In genomic region chr1:109933856-109934711, GRCh38 we compare ENCODE assay signal across 9 cellular contexts. TPM values are rescaled to one million over a fixed set of nuclear protein-coding genes. Genes with fewer than 3 reads are reported as not detected.
DNase-seq lines count a peak whose midpoint lies in the region; ATAC-seq, FAIRE-seq and TF ChIP-seq lines count a peak whose summit lies in the region.
"Had no signal": no experiment of that assay in that cellular context is flagged by ENCODE, and none has a peak within 500 bp of the region (broad histone marks: within the 10 kb centered on the region; RNA-seq: fewer than 3 reads in every experiment).

No MANE protein-coding gene starts in this region.

- dilution Hi-C loops in endothelial cell of umbilical vein (cut with MboI; ENCODE audit: extremely low pct_ligation_motif_present, low sequenced_read_pairs) = no loop called here

- no peak overlapping the region for H3K18ac ChIP-seq in trophoblast cell (ENCODE audit: low read length)

- no peak overlapping the region for H2BK5ac ChIP-seq in trophoblast cell (ENCODE audit: low read depth, low read length, poor library complexity)

- no peak overlapping the region for H3K14ac ChIP-seq in trophoblast cell (ENCODE audit: low read length)

- H3K9ac ChIP-seq in endothelial cell of umbilical vein (replicated peaks; ENCODE audit: extremely low read depth, insufficient read depth, low read length) = no peak overlapping the region
- H3K9ac ChIP-seq in trophoblast cell (ENCODE audit: low read length) = no peak overlapping the region

- peak; percentile 96 for DNase-seq in EL
- DNase-seq in Panc1 (ENCODE audit: low read depth, low spot score) = no peak
- peak; percentile 44 for DNase-seq in endothelial cell of umbilical vein (ENCODE audit: low read depth, low spot score)
- DNase-seq in trophoblast cell = peak in 1 of 2 donors; percentile 7
- no peak for DNase-seq in GM10248 (ENCODE audit: extremely low spot score)
- no peak for DNase-seq in NCI-H446 (lab: John Stamatoyannopoulos, UW)
- DNase-seq: activated naive CD4-positive, alpha-beta T cell treated with anti-CD3 and anti-CD28 coated beads, Interleukin-2, amount 50 U/mL, for 16 hours had no signal

- H3K23ac ChIP-seq in trophoblast cell (ENCODE audit: low read length) = no peak overlapping the region

- BruUV-seq in Panc1 (replicated peaks; lab: Mats Ljungman, UMichigan) = no TSS peak
- no TSS peak for BruUV-seq in endothelial cell of umbilical vein (replicated peaks; lab: Mats Ljungman, UMichigan)

- TF ChIP-seq POLR2A in endothelial cell of umbilical vein (IDR thresholded peaks at IDR 0.05; ENCODE audit: low read depth, low read length) (no peak), GM18505 (IDR thresholded peaks at IDR 0.05; ENCODE audit: borderline replicate concordance, extremely low read depth, insufficient read depth, insufficient read length) (no peak)

- H3K27me3 ChIP-seq in Panc1 (ENCODE audit: control insufficient read depth, insufficient read depth, low read length) = no peaks in the 10 kb centered on the region
- H3K27me3 ChIP-seq in endothelial cell of umbilical vein (ENCODE audit: control insufficient read depth in 2 of 2, insufficient read depth in 2 of 2, low read length in 2 of 2) = peaks cover 0 to 4% of the 10 kb centered on the region in 2 experiments
- H3K27me3 ChIP-seq in trophoblast cell (ENCODE audit: insufficient read depth, low read length) = no peaks in the 10 kb centered on the region

- H4K12ac ChIP-seq in trophoblast cell (ENCODE audit: low read depth, low read length) = no peak overlapping the region

- WGBS in trophoblast cell (ENCODE audit: extremely low coverage, insufficient coverage, insufficient read length) = no CpG with 5 or more reads among the region's 10 CpGs

- H3K79me2 ChIP-seq in endothelial cell of umbilical vein (ENCODE audit: control insufficient read depth, insufficient read depth, low read length) (no peaks in the 10 kb centered on the region), trophoblast cell (ENCODE audit: control insufficient read depth, insufficient read depth, low read length, poor library complexity) (peaks cover 1% of the 10 kb centered on the region)

- H4K8ac ChIP-seq in trophoblast cell (ENCODE audit: low read depth, low read length) = no peak overlapping the region

- H3K9me3 ChIP-seq in Panc1 (ENCODE audit: control insufficient read depth, insufficient read depth, low read depth, low read length) (peaks cover 3% of the 10 kb centered on the region; the same call in 1 of the 2 replicates), endothelial cell of umbilical vein (replicated peaks; ENCODE audit: control insufficient read depth, insufficient read depth, low read length) (no peaks in the 10 kb centered on the region), trophoblast cell (ENCODE audit: insufficient read depth, low read depth, low read length) (peaks cover 4% of the 10 kb centered on the region)

- H2AK5ac ChIP-seq in trophoblast cell (ENCODE audit: low read length) = peak overlapping the region; percentile 73

- H3K36me3 ChIP-seq in Panc1 (ENCODE audit: control insufficient read depth, insufficient read depth, low read length) (no peaks in the 10 kb centered on the region), endothelial cell of umbilical vein (ENCODE audit: control insufficient read depth in 2 of 2, extremely low read depth in 1 of 2, insufficient read depth in 2 of 2, low read length in 2 of 2) (peaks cover 0 to 11% of the 10 kb centered on the region in 2 experiments), trophoblast cell (ENCODE audit: control insufficient read depth in 1 of 2, insufficient read depth in 2 of 2, low read length in 2 of 2) (peaks cover 10 to 14% of the 10 kb centered on the region in 2 experiments)

- peaks cover 12% of the 10 kb centered on the region for H3K79me1 ChIP-seq in trophoblast cell (ENCODE audit: low read length)

- CTCF ChIA-PET in Panc1 (lab: Charles Lee) (interaction anchor here (0.8 kb wide), 1 partner anchor 50 kb away, joined by 4 read pairs; the partner anchor contains the start of gene AHCYL1), endothelial cell of umbilical vein (lab: Charles Lee) (interaction anchor here (0.9 to 3.6 kb wide), 3 partner anchors 50 to 143 kb away, joined by 4 to 21 read pairs (median 4); partner anchors contain the start of gene AHCYL1), GM10248 (lab: Yijun Ruan, JAX) (interaction anchor here (1.4 kb wide), 1 partner anchor 13 kb away, joined by 3 read pairs; no protein-coding TSS in a partner anchor)

- H3K4me2 ChIP-seq in endothelial cell of umbilical vein (ENCODE audit: insufficient read depth, low read length) (no peak overlapping the region), trophoblast cell (ENCODE audit: low read length) (no peak overlapping the region)

- H2AFZ ChIP-seq in endothelial cell of umbilical vein (ENCODE audit: low read depth, low read length) (peak overlapping the region; percentile 35), trophoblast cell (ENCODE audit: insufficient read depth, low read length, poor library complexity) (peak overlapping the region; percentile 1)

- peak overlapping the region; percentile 97 for H3K27ac ChIP-seq in Panc1 (ENCODE audit: low read length)
- peak overlapping the region; percentile 19 for H3K27ac ChIP-seq in endothelial cell of umbilical vein (ENCODE audit: insufficient read depth, low read depth, low read length)
- no peak overlapping the region for H3K27ac ChIP-seq in trophoblast cell (ENCODE audit: low read depth, low read length)

- intact Hi-C loops in Panc1 (cut with micrococcal nuclease; ENCODE audit: unreplicated experiment) (loop anchor here (5.0 kb wide), 1 partner anchor 48 kb away; the partner anchor contains the start of gene AHCYL1), endothelial cell of umbilical vein (cut with micrococcal nuclease) (loop anchor here (2.0 to 5.0 kb wide), 3 partner anchors 23 to 142 kb away; partner anchors contain the start of gene CSF1)

- H2BK120ac ChIP-seq in trophoblast cell (ENCODE audit: insufficient read depth, low read length, poor library complexity) = peak overlapping the region; percentile 45

- TF ChIP-seq CTCF in Panc1 (IDR thresholded peaks at IDR 0.05) (no peak), endothelial cell of umbilical vein (IDR thresholded peaks at IDR 0.05; ENCODE audit: extremely low read depth in 1 of 2, insufficient read depth in 1 of 2, low read depth in 1 of 2, low read length in 2 of 2) (no peak), GM10248 (IDR thresholded peaks at IDR 0.05; ENCODE audit: control extremely low read depth, extremely low read depth, low read depth, missing control alignments) (no peak)

- POLR2A ChIA-PET in Panc1 (lab: Charles Lee) (interaction anchor here (0.9 kb wide), 1 partner anchor 50 kb away, joined by 4 read pairs; no protein-coding TSS in a partner anchor), endothelial cell of umbilical vein (lab: Charles Lee) (no interaction called here), GM10248 (lab: Yijun Ruan, JAX) (no interaction called here)

- no peak overlapping the region for H4K91ac ChIP-seq in trophoblast cell (ENCODE audit: low read depth, low read length)

- no peak overlapping the region for H3K4ac ChIP-seq in trophoblast cell (ENCODE audit: low read depth, low read length)

- H3K4me1 ChIP-seq in Panc1 (ENCODE audit: control insufficient read depth, insufficient read depth, low read length) = peaks cover 52% of the 10 kb centered on the region
- H3K4me1 ChIP-seq in endothelial cell of umbilical vein (ENCODE audit: control insufficient read depth, extremely low read depth, insufficient read depth, low read length) = peaks cover 11% of the 10 kb centered on the region
- peaks cover 17% of the 10 kb centered on the region in 2 experiments for H3K4me1 ChIP-seq in trophoblast cell (ENCODE audit: control insufficient read depth in 1 of 2, insufficient read depth in 2 of 2, low read length in 2 of 2)

- peak overlapping the region; percentile 51 for H2BK12ac ChIP-seq in trophoblast cell (ENCODE audit: low read length)

- in situ Hi-C loops in Panc1 (cut with HindIII; ENCODE audit: low pct_unique_long_range_greater_than_20kb, low sequenced_read_pairs) = no loop called here

- H3K4me3 ChIP-seq in Panc1 (ENCODE audit: low read depth in 2 of 2, low read length in 2 of 2) = no peak overlapping the region
- no peak overlapping the region for H3K4me3 ChIP-seq in endothelial cell of umbilical vein (replicated peaks in 1 of 3; ENCODE audit: insufficient read depth in 1 of 3, low read depth in 1 of 3, low read length in 3 of 3)
- H3K4me3 ChIP-seq in trophoblast cell (ENCODE audit: low read depth, low read length) = no peak overlapping the region

- peak; percentile 9 for ATAC-seq in Panc1
- ATAC-seq in GM18505 (IDR thresholded peaks at IDR 0.05; ENCODE audit: unreplicated experiment) = no peak
- ATAC-seq in HG03342 (IDR thresholded peaks at IDR 0.05; ENCODE audit: unreplicated experiment) = no peak

- no peaks in the 10 kb centered on the region for H3K9me1 ChIP-seq in endothelial cell of umbilical vein (replicated peaks; ENCODE audit: control insufficient read depth, extremely low read depth, insufficient read depth, low read length)

- no peaks in the 10 kb centered on the region for H4K20me1 ChIP-seq in endothelial cell of umbilical vein (replicated peaks; ENCODE audit: control insufficient read depth, extremely low read depth, insufficient read depth, low read length)

- peak; percentile 83 for FAIRE-seq in endothelial cell of umbilical vein (lab: Jason Lieb, UNC)

RNA-seq across cellular contexts. Expression of gene CSF1, which starts 23.4 kb away (rescaled TPM):
- 217 TPM for total RNA-seq in Panc1 (2021; ENCODE audit: unreplicated experiment)
- polyA plus RNA-seq in Panc1 (2012; ENCODE audit: insufficient read length) = 109 TPM
- total RNA-seq in endothelial cell of umbilical vein = 22.7 and 28.9 TPM in 2 replicates
- 23.3 and 24.5 TPM in 2 replicates for polyA plus RNA-seq in endothelial cell of umbilical vein
- 18.0 and 21.7 TPM in 2 replicates for polyA plus RNA-seq in endothelial cell of umbilical vein (2011; cell fraction: cytosol; rRNA removed)
- polyA plus RNA-seq in endothelial cell of umbilical vein (2011; cell fraction: nucleus; rRNA removed) = 17.9 and 23.3 TPM in 2 replicates
- polyA plus RNA-seq in endothelial cell of umbilical vein (2012) = 18.7 and 20.5 TPM in 2 replicates
- polyA minus RNA-seq in endothelial cell of umbilical vein = 10.2 and 22.5 TPM in 2 replicates
- 1.6 TPM for polyA minus RNA-seq in endothelial cell of umbilical vein (2011; cell fraction: cytosol; rRNA and poly(A)+ RNA removed)
- polyA minus RNA-seq in endothelial cell of umbilical vein (2011; cell fraction: nucleus; rRNA and poly(A)+ RNA removed) = 5.8 and 10.2 TPM in 2 replicates
- 10.4 and 10.7 TPM in 2 replicates for polyA plus RNA-seq in trophoblast cell (2013)

RNA-seq across cellular contexts. Expression of gene AHCYL1, which starts 50.5 kb away (rescaled TPM):
- total RNA-seq in Panc1 (2021; ENCODE audit: unreplicated experiment) = 174 TPM
- 148 TPM for polyA plus RNA-seq in Panc1 (2012; ENCODE audit: insufficient read length)
- 64.3 and 74.2 TPM in 2 replicates for total RNA-seq in endothelial cell of umbilical vein
- 41.6 and 49.2 TPM in 2 replicates for polyA plus RNA-seq in endothelial cell of umbilical vein
- polyA plus RNA-seq in endothelial cell of umbilical vein (2011; cell fraction: cytosol; rRNA removed) = 47.9 and 49.6 TPM in 2 replicates
- polyA plus RNA-seq in endothelial cell of umbilical vein (2011; cell fraction: nucleus; rRNA removed) = 70.1 and 77.1 TPM in 2 replicates
- polyA plus RNA-seq in endothelial cell of umbilical vein (2012) = 64.2 and 71.4 TPM in 2 replicates
- polyA minus RNA-seq in endothelial cell of umbilical vein = 71.5 and 72.6 TPM in 2 replicates
- polyA minus RNA-seq in endothelial cell of umbilical vein (2011; cell fraction: cytosol; rRNA and poly(A)+ RNA removed) = 51.2 TPM
- polyA minus RNA-seq in endothelial cell of umbilical vein (2011; cell fraction: nucleus; rRNA and poly(A)+ RNA removed) = 26.4 and 37.0 TPM in 2 replicates
- polyA plus RNA-seq in trophoblast cell (2013) = 84.4 and 84.7 TPM in 2 replicates

Comparison
In these comparisons a context has a peak if more than half of its experiments do, and no peak if none do; other contexts are left out.
1. DNase-seq: peak in EL (single experiment) and endothelial cell of umbilical vein (single experiment); none in Panc1 (single experiment), GM10248 (single experiment) and NCI-H446 (0 of 2).